Comparison of ENCODE assay signal across 17 cellular contexts in genomic region chr16:87601322-87602004, GRCh38. TPM values are rescaled to one million over a fixed set of nuclear protein-coding genes. Genes with fewer than 3 reads are reported as not detected.
DNase-seq lines count a peak whose midpoint lies in the region; ATAC-seq lines count a peak whose summit lies in the region.
"Had no signal": no experiment of that assay in that cellular context is flagged by ENCODE, and none has a peak within 500 bp of the region (broad histone marks: within the 10 kb centered on the region; RNA-seq: fewer than 3 reads in every experiment).

No MANE protein-coding gene starts in this region.

- H3K27ac ChIP-seq in mesodermal cell (ENCODE audit: low read depth, low read length, severe bottlenecking), result no peak overlapping the region
- H3K27ac ChIP-seq: esophagus muscularis mucosa had no signal

- H3K27me3 Mint-ChIP-seq in stimulated activated naive CD8-positive, alpha-beta T cell treated with anti-CD3 and anti-CD28 coated beads, Interleukin-15, Interleukin-2, amounts not matched to agents 100 ng/mL and 50 ng/mL, for 24 hours, result peaks cover 60% of the 10 kb centered on the region
- peaks cover 58% of the 10 kb centered on the region for H3K27me3 Mint-ChIP-seq in activated naive CD8-positive, alpha-beta T cell treated with anti-CD3 and anti-CD28 coated beads, Interleukin-2, amount 10 ng/mL, durations not matched to agents 7 days and 5 days
- H3K27me3 Mint-ChIP-seq in stimulated activated memory B cell treated with anti-CD40 and anti-IgM and Interleukin-4, amounts not matched to agents 10 μg/mL and 1 μg/mL and 100 μg/mL, for 72 hours, result peaks cover 54% of the 10 kb centered on the region

- H3K36me3 Mint-ChIP-seq in stimulated activated naive CD8-positive, alpha-beta T cell treated with anti-CD3 and anti-CD28 coated beads, Interleukin-15, Interleukin-2, amounts not matched to agents 100 ng/mL and 50 ng/mL, for 24 hours (ENCODE audit: low read depth), result no peaks in the 10 kb centered on the region
- no peaks in the 10 kb centered on the region for H3K36me3 Mint-ChIP-seq in activated naive CD8-positive, alpha-beta T cell treated with anti-CD3 and anti-CD28 coated beads, Interleukin-2, amount 10 ng/mL, durations not matched to agents 7 days and 5 days
- H3K36me3 Mint-ChIP-seq in stimulated activated memory B cell treated with anti-CD40 and anti-IgM and Interleukin-4, amounts not matched to agents 10 μg/mL and 1 μg/mL and 100 μg/mL, for 72 hours, result no peaks in the 10 kb centered on the region

- WGBS in mesodermal cell (ENCODE audit: insufficient coverage in 2 of 2), 2 experiments, result 22 to 24% methylated on average over 21 to 25 of the region's 35 CpGs

- ATAC-seq in stimulated activated naive CD8-positive, alpha-beta T cell treated with anti-CD3 and anti-CD28 coated beads, Interleukin-15, Interleukin-2, amounts not matched to agents 100 U/mL and 50 U/mL, for 24 hours, result no peak
- ATAC-seq in activated naive CD8-positive, alpha-beta T cell treated with anti-CD3 and anti-CD28 coated beads, Interleukin-2, amount 10 ng/mL, durations not matched to agents 7 days and 5 days (ENCODE audit: low read depth), result no peak
- ATAC-seq in HG02763 (IDR thresholded peaks at IDR 0.05; ENCODE audit: unreplicated experiment), result no peak
- ATAC-seq in stimulated activated memory B cell treated with anti-CD40 and anti-IgM and Interleukin-4, amounts not matched to agents 10 μg/mL and 1 μg/mL and 100 μg/mL, for 72 hours, result no peak
- ATAC-seq: HCT116 had no signal

- H3K4me1 ChIP-seq in mesodermal cell (ENCODE audit: control insufficient read depth, insufficient read depth, low read length, poor library complexity, severe bottlenecking), result peaks cover 3% of the 10 kb centered on the region
- H3K4me1 ChIP-seq: BE2C had no signal

- no peaks in the 10 kb centered on the region for H3K9me3 Mint-ChIP-seq in stimulated activated naive CD8-positive, alpha-beta T cell treated with anti-CD3 and anti-CD28 coated beads, Interleukin-15, Interleukin-2, amounts not matched to agents 100 ng/mL and 50 ng/mL, for 24 hours
- H3K9me3 Mint-ChIP-seq in activated naive CD8-positive, alpha-beta T cell treated with anti-CD3 and anti-CD28 coated beads, Interleukin-2, amount 10 ng/mL, durations not matched to agents 7 days and 5 days, result no peaks in the 10 kb centered on the region
- peaks cover 3% of the 10 kb centered on the region for H3K9me3 Mint-ChIP-seq in stimulated activated memory B cell treated with anti-CD40 and anti-IgM and Interleukin-4, amounts not matched to agents 10 μg/mL and 1 μg/mL and 100 μg/mL, for 72 hours
- H3K9me3 Mint-ChIP-seq: central memory CD8-positive, alpha-beta T cell had no signal

- H3K4me1 Mint-ChIP-seq in stimulated activated naive CD8-positive, alpha-beta T cell treated with anti-CD3 and anti-CD28 coated beads, Interleukin-15, Interleukin-2, amounts not matched to agents 100 ng/mL and 50 ng/mL, for 24 hours (ENCODE audit: low read depth), result peaks cover 5% of the 10 kb centered on the region
- H3K4me1 Mint-ChIP-seq in activated naive CD8-positive, alpha-beta T cell treated with anti-CD3 and anti-CD28 coated beads, Interleukin-2, amount 10 ng/mL, durations not matched to agents 7 days and 5 days, result peaks cover 6% of the 10 kb centered on the region
- H3K4me1 Mint-ChIP-seq in stimulated activated memory B cell treated with anti-CD40 and anti-IgM and Interleukin-4, amounts not matched to agents 10 μg/mL and 1 μg/mL and 100 μg/mL, for 72 hours, result peaks cover 12% of the 10 kb centered on the region

- POLR2A ChIA-PET in activated naive CD8-positive, alpha-beta T cell treated with anti-CD3 and anti-CD28 coated beads, Interleukin-2, amount 10 ng/mL, durations not matched to agents 7 days and 5 days (lab: Charles Lee), result no interaction called here

- H3K4me3 Mint-ChIP-seq in stimulated activated naive CD8-positive, alpha-beta T cell treated with anti-CD3 and anti-CD28 coated beads, Interleukin-15, Interleukin-2, amounts not matched to agents 100 ng/mL and 50 ng/mL, for 24 hours, result peak overlapping the region; percentile 25
- peak overlapping the region; percentile 11 for H3K4me3 Mint-ChIP-seq in activated naive CD8-positive, alpha-beta T cell treated with anti-CD3 and anti-CD28 coated beads, Interleukin-2, amount 10 ng/mL, durations not matched to agents 7 days and 5 days
- H3K4me3 Mint-ChIP-seq in stimulated activated memory B cell treated with anti-CD40 and anti-IgM and Interleukin-4, amounts not matched to agents 10 μg/mL and 1 μg/mL and 100 μg/mL, for 72 hours, result no peak overlapping the region
- H3K4me3 Mint-ChIP-seq: central memory CD8-positive, alpha-beta T cell had no signal

- H3K36me3 ChIP-seq in mesodermal cell (ENCODE audit: control insufficient read depth, insufficient read depth, low read length), result no peaks in the 10 kb centered on the region
- H3K36me3 ChIP-seq: BE2C, esophagus muscularis mucosa had no signal

- peak overlapping the region; percentile 47 for H3K4me3 ChIP-seq in mesodermal cell (ENCODE audit: extremely low read depth, insufficient read depth, low read length, poor library complexity, severe bottlenecking)

- no peak overlapping the region for H3K27ac Mint-ChIP-seq in stimulated activated naive CD8-positive, alpha-beta T cell treated with anti-CD3 and anti-CD28 coated beads, Interleukin-15, Interleukin-2, amounts not matched to agents 100 ng/mL and 50 ng/mL, for 24 hours
- no peak overlapping the region for H3K27ac Mint-ChIP-seq in activated naive CD8-positive, alpha-beta T cell treated with anti-CD3 and anti-CD28 coated beads, Interleukin-2, amount 10 ng/mL, durations not matched to agents 7 days and 5 days
- no peak overlapping the region for H3K27ac Mint-ChIP-seq in stimulated activated memory B cell treated with anti-CD40 and anti-IgM and Interleukin-4, amounts not matched to agents 10 μg/mL and 1 μg/mL and 100 μg/mL, for 72 hours

- no peak for DNase-seq in stimulated activated naive CD8-positive, alpha-beta T cell treated with anti-CD3 and anti-CD28 coated beads, Interleukin-15, Interleukin-2, amounts not matched to agents 100 U/mL and 50 U/mL, for 24 hours
- DNase-seq in activated naive CD8-positive, alpha-beta T cell treated with anti-CD3 and anti-CD28 coated beads, Interleukin-2, amount 10 ng/mL, durations not matched to agents 7 days and 5 days, result no peak
- no peak for DNase-seq in activated CD4-positive, alpha-beta T cell treated with anti-CD3 and anti-CD28 coated beads, Interleukin-2, amount 50 U/mL, for 4 hours
- DNase-seq in NCI-H526 treated with DMSO at 0.1 percent for 48 hours (lab: John Stamatoyannopoulos, UW), result no peak
- DNase-seq: activated naive CD4-positive, alpha-beta T cell treated with Interleukin-2 at 50 U/mL for 16 hours; BE2C; NCI-H1092; stimulated activated CD4-positive, alpha-beta T cell treated with anti-CD3 and anti-CD28 coated beads, Interleukin-1b, Interleukin-23, amount 100 ng/mL, for 48 hours; T-helper 1 cell had no signal

- H3K9me3 ChIP-seq in mesodermal cell (ENCODE audit: control insufficient read depth, low read length), result no peaks in the 10 kb centered on the region
- H3K9me3 ChIP-seq: BE2C had no signal

RNA-seq across cellular contexts. Expression of gene JPH3, which starts 0.8 kb away (rescaled TPM):
- total RNA-seq in activated naive CD8-positive, alpha-beta T cell treated with anti-CD3 and anti-CD28 coated beads, Interleukin-2, amount 10 ng/mL, durations not matched to agents 7 days and 5 days, result not detected
- 8.3 TPM for polyA plus RNA-seq in mesodermal cell (2013, experiment 1 of 2)
- polyA plus RNA-seq in mesodermal cell (2013, experiment 2 of 2), result 7.6 TPM
- total RNA-seq: OCI-LY7 had no signal
